19 cellular contexts compared by ENCODE assay signal in genomic region chr9:34145165-34145564, GRCh38. TPM values are rescaled to one million over a fixed set of nuclear protein-coding genes. Genes with fewer than 3 reads are reported as not detected.
DNase-seq lines count a peak whose midpoint lies in the region; ATAC-seq, FAIRE-seq and TF ChIP-seq lines count a peak whose summit lies in the region.
"Had no signal": no experiment of that assay in that cellular context is flagged by ENCODE, and none has a peak within 500 bp of the region (broad histone marks: within the 10 kb centered on the region; RNA-seq: fewer than 3 reads in every experiment).

No MANE protein-coding gene starts in this region.

- no peak overlapping the region for H3K27ac ChIP-seq in tibial artery
- H3K27ac ChIP-seq: gastrocnemius medialis, KMS-11, SJCRH30 had no signal

- no peak for FAIRE-seq in RCC 7860 (lab: Jason Lieb, UNC)

- H3K4me1 ChIP-seq in tibial artery: no peaks in the 10 kb centered on the region
- H3K4me1 ChIP-seq: gastrocnemius medialis, SJCRH30 had no signal

- intact Hi-C loops in tibial artery (cut with DNase I; ENCODE audit: low total_unique reads): no loop called here
- intact Hi-C loops in cardiac septum (cut with DNase I): no loop called here

- peak; percentile 72 for ATAC-seq in activated naive CD8-positive, alpha-beta T cell treated with anti-CD3 and anti-CD28 coated beads, Interleukin-2, amount 50 U/mL, for 24 hours
- no peak for ATAC-seq in HG02852 (IDR thresholded peaks at IDR 0.05; ENCODE audit: unreplicated experiment)
- ATAC-seq: effector memory CD8-positive, alpha-beta T cell had no signal

- no peaks in the 10 kb centered on the region for H3K9me3 Mint-ChIP-seq in activated naive CD8-positive, alpha-beta T cell treated with anti-CD3 and anti-CD28 coated beads, Interleukin-2, amount 50 U/mL, for 24 hours
- no peaks in the 10 kb centered on the region for H3K9me3 Mint-ChIP-seq in activated naive CD8-positive, alpha-beta T cell treated with anti-CD3 and anti-CD28 coated beads for 36 hours
- H3K9me3 Mint-ChIP-seq: brain; effector memory CD8-positive, alpha-beta T cell; stimulated activated naive CD8-positive, alpha-beta T cell treated with anti-CD3 and anti-CD28 coated beads, Interleukin-15, Interleukin-2, amounts not matched to agents 100 ng/mL and 50 ng/mL, for 24 hours had no signal

- no peaks in the 10 kb centered on the region for H3K36me3 ChIP-seq in tibial artery
- H3K36me3 ChIP-seq: gastrocnemius medialis, SJCRH30 had no signal

- no peaks in the 10 kb centered on the region for H3K9me3 ChIP-seq in tibial artery
- H3K9me3 ChIP-seq: gastrocnemius medialis, SJCRH30 had no signal

- no peak overlapping the region for H3K4me3 ChIP-seq in tibial artery
- H3K4me3 ChIP-seq: gastrocnemius medialis, SJCRH30, smooth muscle cell had no signal

- peaks cover 3% of the 10 kb centered on the region for H3K4me1 Mint-ChIP-seq in activated naive CD8-positive, alpha-beta T cell treated with anti-CD3 and anti-CD28 coated beads, Interleukin-2, amount 50 U/mL, for 24 hours
- H3K4me1 Mint-ChIP-seq in activated naive CD8-positive, alpha-beta T cell treated with anti-CD3 and anti-CD28 coated beads for 36 hours: no peaks in the 10 kb centered on the region

- no peak overlapping the region for H3K27ac Mint-ChIP-seq in activated naive CD8-positive, alpha-beta T cell treated with anti-CD3 and anti-CD28 coated beads, Interleukin-2, amount 50 U/mL, for 24 hours
- no peak overlapping the region for H3K27ac Mint-ChIP-seq in activated naive CD8-positive, alpha-beta T cell treated with anti-CD3 and anti-CD28 coated beads for 36 hours
- H3K27ac Mint-ChIP-seq: brain; effector memory CD8-positive, alpha-beta T cell; stimulated activated naive CD8-positive, alpha-beta T cell treated with anti-CD3 and anti-CD28 coated beads, Interleukin-15, Interleukin-2, amounts not matched to agents 100 ng/mL and 50 ng/mL, for 24 hours had no signal

- H3K27me3 ChIP-seq in tibial artery: no peaks in the 10 kb centered on the region
- H3K27me3 ChIP-seq: gastrocnemius medialis, SJCRH30 had no signal

- TF ChIP-seq CTCF in tibial artery (IDR thresholded peaks at IDR 0.05): no peak

- H3K27me3 Mint-ChIP-seq in activated naive CD8-positive, alpha-beta T cell treated with anti-CD3 and anti-CD28 coated beads, Interleukin-2, amount 50 U/mL, for 24 hours: peaks cover 5% of the 10 kb centered on the region
- H3K27me3 Mint-ChIP-seq in activated naive CD8-positive, alpha-beta T cell treated with anti-CD3 and anti-CD28 coated beads for 36 hours: no peaks in the 10 kb centered on the region

- no peak for DNase-seq in activated naive CD8-positive, alpha-beta T cell treated with anti-CD3 and anti-CD28 coated beads, Interleukin-2, amount 50 U/mL, for 24 hours
- DNase-seq in activated naive CD8-positive, alpha-beta T cell treated with anti-CD3 and anti-CD28 coated beads for 36 hours: no peak
- DNase-seq in RCC 7860 (ENCODE audit: low spot score) (peak; percentile 15), glomerular visceral epithelial cell (ENCODE audit: extremely low spot score) (peak; percentile 23), tibial artery (no peak), cardiac septum (ENCODE audit: low spot score) (no peak), 8988T (no peak)
- DNase-seq: activated CD4-positive, alpha-beta T cell treated with anti-CD3 and anti-CD28 coated beads, Interleukin-2, amount 50 U/mL, for 4 hours; AML-193; effector memory CD8-positive, alpha-beta T cell; gastrocnemius medialis; midbrain; NCI-H1436; SJCRH30 had no signal

- H3K36me3 Mint-ChIP-seq in activated naive CD8-positive, alpha-beta T cell treated with anti-CD3 and anti-CD28 coated beads, Interleukin-2, amount 50 U/mL, for 24 hours (ENCODE audit: low read depth): no peaks in the 10 kb centered on the region
- no peaks in the 10 kb centered on the region for H3K36me3 Mint-ChIP-seq in activated naive CD8-positive, alpha-beta T cell treated with anti-CD3 and anti-CD28 coated beads for 36 hours
- H3K36me3 Mint-ChIP-seq: brain had no signal

- no peak overlapping the region for H3K4me3 Mint-ChIP-seq in activated naive CD8-positive, alpha-beta T cell treated with anti-CD3 and anti-CD28 coated beads, Interleukin-2, amount 50 U/mL, for 24 hours
- no peak overlapping the region for H3K4me3 Mint-ChIP-seq in activated naive CD8-positive, alpha-beta T cell treated with anti-CD3 and anti-CD28 coated beads for 36 hours
- H3K4me3 Mint-ChIP-seq: brain; effector memory CD8-positive, alpha-beta T cell; stimulated activated naive CD8-positive, alpha-beta T cell treated with anti-CD3 and anti-CD28 coated beads, Interleukin-15, Interleukin-2, amounts not matched to agents 100 ng/mL and 50 ng/mL, for 24 hours had no signal

RNA-seq across cellular contexts. Expression of gene DCAF12, which starts 18.7 kb away (rescaled TPM):
- total RNA-seq in activated naive CD8-positive, alpha-beta T cell treated with anti-CD3 and anti-CD28 coated beads for 36 hours: 10 to 100 TPM; 40.2 to 43.3 TPM
- 15.7 TPM for total RNA-seq in cardiac septum

RNA-seq across cellular contexts. Expression of gene UBAP1, which starts 33.7 kb away (rescaled TPM):
- 10 to 100 TPM; 36.8 to 37.1 TPM for total RNA-seq in activated naive CD8-positive, alpha-beta T cell treated with anti-CD3 and anti-CD28 coated beads for 36 hours
- total RNA-seq in cardiac septum: 40.6 TPM

Comparison
In these comparisons a context has a peak if more than half of its experiments do, and no peak if none do; other contexts are left out.
1. DNase-seq: peak in RCC 7860 (single experiment) and glomerular visceral epithelial cell (single experiment); none in activated naive CD8-positive, alpha-beta T cell treated with anti-CD3 and anti-CD28 coated beads, Interleukin-2, amount 50 U/mL, for 24 hours (single experiment), activated naive CD8-positive, alpha-beta T cell treated with anti-CD3 and anti-CD28 coated beads for 36 hours (single experiment), tibial artery (0 of 2), cardiac septum (single experiment) and 8988T (single experiment).